8 cellular contexts compared by ENCODE assay signal in the genomic region with DNA sequence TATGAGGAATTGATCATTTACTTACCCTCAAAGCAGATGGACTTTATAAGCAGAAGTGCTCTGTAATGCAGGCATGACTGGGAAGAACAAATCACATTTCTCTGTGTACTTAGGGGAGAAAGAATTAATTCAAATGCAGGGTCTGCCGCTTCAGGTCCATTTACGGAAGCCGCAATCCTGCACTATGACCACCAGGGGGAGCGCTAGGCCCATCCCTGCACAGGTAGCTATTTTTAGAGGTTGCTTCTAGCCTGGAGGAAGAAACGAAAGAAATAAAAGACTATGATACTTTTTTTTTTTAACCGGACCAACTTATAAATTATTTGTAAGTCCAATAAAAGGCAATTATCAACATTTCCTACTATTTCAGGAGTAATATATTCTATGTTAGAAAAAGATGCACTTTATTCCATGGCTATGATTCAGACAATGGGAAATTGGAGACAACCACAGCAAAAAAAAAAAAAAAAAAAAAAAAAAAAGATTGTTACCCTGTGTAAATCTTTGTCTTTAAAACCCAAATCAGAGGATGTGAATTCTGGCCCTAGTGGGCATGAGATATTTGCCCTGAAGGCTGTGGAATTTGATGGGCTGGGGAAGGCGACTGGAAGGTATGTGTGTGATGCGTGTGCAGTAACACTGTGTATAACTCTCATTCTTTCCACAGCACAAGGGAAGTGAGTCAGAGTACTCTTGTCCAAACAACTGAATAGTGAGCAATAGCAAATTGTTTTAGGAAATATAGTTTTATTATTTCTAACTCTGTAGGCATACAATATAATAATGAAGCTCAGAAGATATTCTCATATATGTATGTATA. TPM values are rescaled to one million over a fixed set of nuclear protein-coding genes. Genes with fewer than 3 reads are reported as not detected.
DNase-seq lines count a peak whose midpoint lies in the region; ATAC-seq and TF ChIP-seq lines count a peak whose summit lies in the region.

No MANE protein-coding gene starts in this region.

- peaks cover 1% of the 10 kb centered on the region for H3K4me1 Mint-ChIP-seq in activated CD4-positive, alpha-beta T cell treated with anti-CD3 and anti-CD28 coated beads, Interleukin-2, amount 10 ng/mL, durations not matched to agents 7 days and 5 days

- no peaks in the 10 kb centered on the region for H3K36me3 ChIP-seq in lung (ENCODE audit: control insufficient read depth in 2 of 2, insufficient read depth in 2 of 2, low read length in 2 of 2)

- H3K9me3 Mint-ChIP-seq in activated CD4-positive, alpha-beta T cell treated with anti-CD3 and anti-CD28 coated beads, Interleukin-2, amount 10 ng/mL, durations not matched to agents 7 days and 5 days = no peaks in the 10 kb centered on the region

- peak; percentile 93 for TF ChIP-seq CTCF in lung (IDR thresholded peaks at IDR 0.05; ENCODE audit: control extremely low read depth, extremely low read depth)

- POLR2A ChIA-PET in activated CD4-positive, alpha-beta T cell treated with anti-CD3 and anti-CD28 coated beads, Interleukin-2, amount 10 ng/mL, durations not matched to agents 7 days and 5 days (lab: Charles Lee) = interaction anchor here (0.6 kb wide), 1 partner anchor 254 kb away, joined by 4 read pairs; no protein-coding TSS in a partner anchor

- no peak overlapping the region for H3K27ac ChIP-seq in lung (ENCODE audit: low read depth in 1 of 2, low read length in 1 of 2)

- ATAC-seq in HG03045 (IDR thresholded peaks at IDR 0.05; ENCODE audit: unreplicated experiment) (peak; percentile 86), lung (ENCODE audit: insufficient read depth, low FRiP score) (peak; percentile 79)

- WGBS in lung, 2 donors = 18 to 19% methylated on average over 8 of the region's 8 CpGs

- H3K4me3 ChIP-seq in lung = no peak overlapping the region

- H3K27me3 Mint-ChIP-seq in activated CD4-positive, alpha-beta T cell treated with anti-CD3 and anti-CD28 coated beads, Interleukin-2, amount 10 ng/mL, durations not matched to agents 7 days and 5 days = peaks cover 3% of the 10 kb centered on the region

- CTCF ChIA-PET in activated CD4-positive, alpha-beta T cell treated with anti-CD3 and anti-CD28 coated beads, Interleukin-2, amount 10 ng/mL, durations not matched to agents 7 days and 5 days (lab: Charles Lee) = interaction anchor here (1.0 to 1.8 kb wide), 2 partner anchors 12 to 15 kb away, joined by 3 to 5 read pairs; no protein-coding TSS in a partner anchor

- H3K27me3 ChIP-seq in lung (ENCODE audit: control insufficient read depth, insufficient read depth) = peaks cover 3% of the 10 kb centered on the region

- H3K4me1 ChIP-seq in lung (ENCODE audit: control insufficient read depth in 2 of 2, insufficient read depth in 2 of 2, low read length in 2 of 2) = no peaks in the 10 kb centered on the region

- H3K36me3 Mint-ChIP-seq in activated CD4-positive, alpha-beta T cell treated with anti-CD3 and anti-CD28 coated beads, Interleukin-2, amount 10 ng/mL, durations not matched to agents 7 days and 5 days (ENCODE audit: low read depth) = no peaks in the 10 kb centered on the region

- H3K9me3 ChIP-seq in lung (ENCODE audit: control insufficient read depth in 2 of 2, insufficient read depth in 1 of 2, low read length in 1 of 2) = no peaks in the 10 kb centered on the region

- H3K4me3 Mint-ChIP-seq in activated CD4-positive, alpha-beta T cell treated with anti-CD3 and anti-CD28 coated beads, Interleukin-2, amount 10 ng/mL, durations not matched to agents 7 days and 5 days = no peak overlapping the region

- no peak overlapping the region for H3K27ac Mint-ChIP-seq in activated CD4-positive, alpha-beta T cell treated with anti-CD3 and anti-CD28 coated beads, Interleukin-2, amount 10 ng/mL, durations not matched to agents 7 days and 5 days

- DNase-seq in activated gamma-delta T cell treated with Interleukin-2 at 50 U/mL for 16 hours (peak; percentile 66), activated gamma-delta T cell (lab: John Stamatoyannopoulos, UW) (no peak), NCI-H460 (ENCODE audit: extremely low read depth, low read depth) (peak; percentile 56), dermis blood vessel endothelial cell (peak; percentile 90), lung (ENCODE audit: low spot score) (peak; percentile 64)
- DNase-seq in activated CD4-positive, alpha-beta T cell treated with anti-CD3 and anti-CD28 coated beads, Interleukin-2, amount 10 ng/mL, durations not matched to agents 7 days and 5 days = peak; percentile 69
- DNase-seq in stimulated activated CD8-positive, alpha-beta memory T cell treated with anti-CD3 and anti-CD28 coated beads, Interleukin-12 subunit alpha, Interleukin-12 subunit beta, amount 100 ng/mL, for 1 hour (ENCODE audit: low read depth) = peak; percentile 54

RNA-seq across cellular contexts. Expression of gene FYB2, which starts 12.9 kb away (rescaled TPM):
- total RNA-seq in NCI-H460 (2014; rRNA removed; shearing (Covaris generic)) = not detected in 2 replicates
- polyA plus RNA-seq in NCI-H460 (2014; cell fraction: nucleus; rRNA removed) = not detected in 2 replicates
- total RNA-seq in activated CD4-positive, alpha-beta T cell treated with anti-CD3 and anti-CD28 coated beads, Interleukin-2, amount 10 ng/mL, durations not matched to agents 7 days and 5 days = not detected
- total RNA-seq in dermis blood vessel endothelial cell (not detected in 2 replicates), lung (1 to 10 TPM in 1 of 2 donors, under 1 TPM in 1; 0.57 to 5.1 TPM)
- 1 to 10 TPM in 1 of 2 donors, under 1 TPM in 1; 0.93 to 8.6 TPM for polyA plus RNA-seq in lung

RNA-seq across cellular contexts. Expression of gene C8A, which starts 22.5 kb away (rescaled TPM):
- total RNA-seq in NCI-H460 (2014; rRNA removed; shearing (Covaris generic)) = not detected in 2 replicates
- not detected in 2 replicates for polyA plus RNA-seq in NCI-H460 (2014; cell fraction: nucleus; rRNA removed)
- not detected for total RNA-seq in activated CD4-positive, alpha-beta T cell treated with anti-CD3 and anti-CD28 coated beads, Interleukin-2, amount 10 ng/mL, durations not matched to agents 7 days and 5 days
- not detected in 2 replicates for total RNA-seq in dermis blood vessel endothelial cell
- total RNA-seq in lung = under 1 TPM in 1 of 2 donors, not detected in 1; 0.12 TPM
- polyA plus RNA-seq in lung = 1 to 10 TPM in 1 of 2 donors, not detected in 1; 1.4 TPM
